Comparison of ENCODE assay signal across 10 cellular contexts in the genomic region with DNA sequence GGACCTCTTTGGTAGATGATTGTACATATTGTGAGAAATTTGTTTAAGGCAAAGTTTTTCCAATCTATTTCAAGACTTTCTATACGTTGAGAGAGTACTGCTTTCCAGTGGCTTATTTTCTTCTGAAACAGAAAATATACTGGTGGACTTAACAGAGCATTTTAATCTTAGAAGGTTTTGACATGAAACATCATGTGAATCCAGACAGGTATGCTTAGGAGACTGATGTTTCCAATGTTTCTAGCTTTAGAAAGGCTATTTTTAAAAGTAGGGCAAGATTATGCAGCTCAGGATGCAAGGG.
A peak's percentile ranks its signal among the peaks of the same experiment; 100 is the strongest.
DNase-seq lines count a peak whose midpoint lies in the region; ATAC-seq, FAIRE-seq and TF ChIP-seq lines count a peak whose summit lies in the region.
"Had no signal": no experiment of that assay in that cellular context is flagged by ENCODE, and none has a peak within 500 bp of the region (broad histone marks: within the 10 kb centered on the region; RNA-seq: fewer than 3 reads in every experiment).

No MANE protein-coding gene starts in this region.

- H3K27me3 Mint-ChIP-seq in CD8-positive, alpha-beta memory T cell, result no peaks in the 10 kb centered on the region
- no peaks in the 10 kb centered on the region for H3K27me3 Mint-ChIP-seq in central memory CD8-positive, alpha-beta T cell

- H2AFZ ChIP-seq in MM.1S (ENCODE audit: low read length), result no peak overlapping the region

- no peak for TF ChIP-seq CTCF in MM.1S (IDR thresholded peaks at IDR 0.05; ENCODE audit: low read length)
- no peak for TF ChIP-seq CTCF in sigmoid colon (IDR thresholded peaks at IDR 0.05)

- peaks cover 95% of the 10 kb centered on the region for H3K4me1 ChIP-seq in CD8-positive, alpha-beta memory T cell (ENCODE audit: insufficient read depth, low read length)
- H3K4me1 ChIP-seq in MM.1S (ENCODE audit: low read length) (peaks cover 26% of the 10 kb centered on the region), sigmoid colon (peaks cover 0 to 98% (median 91%) of the 10 kb centered on the region in 4 donors)

- no peaks in the 10 kb centered on the region for H4K20me1 ChIP-seq in MM.1S (ENCODE audit: insufficient read depth, low read length)

- H3K4me2 ChIP-seq in MM.1S (ENCODE audit: low read depth, low read length), result peak overlapping the region; percentile 93

- H3K9ac ChIP-seq in MM.1S (ENCODE audit: low read length), result no peak overlapping the region

- POLR2A ChIA-PET in CD8-positive, alpha-beta memory T cell (lab: Charles Lee), result interaction anchor here (1.4 kb wide), 1 partner anchor 149 kb away, joined by 4 read pairs; no protein-coding TSS in a partner anchor

- no peak for ATAC-seq in central memory CD8-positive, alpha-beta T cell (replicated peaks; ENCODE audit: extremely low read depth, poor library complexity, severe bottlenecking)
- no peak for ATAC-seq in GM19324 (IDR thresholded peaks at IDR 0.05; ENCODE audit: low FRiP score, unreplicated experiment)
- ATAC-seq: activated CD4-positive, CD25-positive, alpha-beta regulatory T cell treated with anti-CD3 and anti-CD28 coated beads, Interleukin-2, amount 50 U/mL, for 24 hours had no signal

- no peaks in the 10 kb centered on the region for H3K27me3 ChIP-seq in CD8-positive, alpha-beta memory T cell (ENCODE audit: insufficient read depth, low read length, poor library complexity, severe bottlenecking)
- H3K27me3 ChIP-seq in MM.1S (replicated peaks; ENCODE audit: insufficient read depth, low read length) (no peaks in the 10 kb centered on the region), sigmoid colon (no peaks in the 10 kb centered on the region)

- H3K36me3 Mint-ChIP-seq in CD8-positive, alpha-beta memory T cell, result peaks cover 5 to 96% (median 22%) of the 10 kb centered on the region in 3 donors
- peaks cover 56% of the 10 kb centered on the region for H3K36me3 Mint-ChIP-seq in central memory CD8-positive, alpha-beta T cell (ENCODE audit: insufficient read depth)

- peak overlapping the region; percentile 67 for H3K4me3 ChIP-seq in CD8-positive, alpha-beta memory T cell (ENCODE audit: low read length)
- H3K4me3 ChIP-seq in MM.1S (ENCODE audit: low read length) (peak overlapping the region; percentile 12; the same call in 1 of the 2 replicates), sigmoid colon (no peak overlapping the region)

- DNase-seq in CD8-positive, alpha-beta memory T cell, result no peak
- DNase-seq in MM.1S (no peak), sigmoid colon (no peak), ecto neural progenitor cell (ENCODE audit: low spot score) (no peak), CD1c-positive myeloid dendritic cell (ENCODE audit: extremely low spot score) (no peak), frontal cortex (ENCODE audit: low spot score in 2 of 2) (no peak)
- no peak for DNase-seq in central memory CD8-positive, alpha-beta T cell (ENCODE audit: low spot score in 2 of 2)

- CTCF ChIA-PET in CD8-positive, alpha-beta memory T cell (lab: Charles Lee), result interaction anchor here (0.5 to 4.1 kb wide), 28 partner anchors 11 to 1068 kb away, joined by 3 to 47 read pairs (median 4); a partner anchor contains a TSS

- no peaks in the 10 kb centered on the region for H3K9me3 ChIP-seq in CD8-positive, alpha-beta memory T cell (ENCODE audit: low read length)
- H3K9me3 ChIP-seq in MM.1S (replicated peaks; ENCODE audit: insufficient read depth, low read length) (no peaks in the 10 kb centered on the region), sigmoid colon (no peaks in the 10 kb centered on the region)

- H3K36me3 ChIP-seq in CD8-positive, alpha-beta memory T cell (ENCODE audit: insufficient read depth, low read length), result peaks cover 26% of the 10 kb centered on the region
- H3K36me3 ChIP-seq in MM.1S (replicated peaks; ENCODE audit: insufficient read depth, low read length) (peaks cover 5% of the 10 kb centered on the region), sigmoid colon (peaks cover 4 to 43% (median 14%) of the 10 kb centered on the region in 4 donors)

- H3K4me3 Mint-ChIP-seq in CD8-positive, alpha-beta memory T cell, result peak overlapping the region; percentile 34 to 97 (median 93)
- peak overlapping the region; percentile 91 for H3K4me3 Mint-ChIP-seq in central memory CD8-positive, alpha-beta T cell

- TF ChIP-seq POLR2A in sigmoid colon (IDR thresholded peaks at IDR 0.05), result no peak

- 21 to 39% methylated on average over 1 of the region's 1 CpG for WGBS in sigmoid colon, 2 donors

- no peak for FAIRE-seq in frontal cortex (lab: Jason Lieb, UNC)
- FAIRE-seq: HTR-8/SVneo had no signal

- H3K4me1 Mint-ChIP-seq in CD8-positive, alpha-beta memory T cell, result peaks cover 94 to 98% (median 98%) of the 10 kb centered on the region in 3 donors
- H3K4me1 Mint-ChIP-seq in central memory CD8-positive, alpha-beta T cell, result peaks cover 93% of the 10 kb centered on the region

- H3K9me2 ChIP-seq in MM.1S (replicated peaks; ENCODE audit: insufficient read depth, low read length), result no peaks in the 10 kb centered on the region

- no peaks in the 10 kb centered on the region for H3K9me3 Mint-ChIP-seq in CD8-positive, alpha-beta memory T cell
- no peaks in the 10 kb centered on the region for H3K9me3 Mint-ChIP-seq in central memory CD8-positive, alpha-beta T cell

- peaks cover 3% of the 10 kb centered on the region; the same call in 1 of the 2 replicates for H3K79me2 ChIP-seq in MM.1S (ENCODE audit: low read length)

- intact Hi-C loops in sigmoid colon (cut with DNase I), result loop anchor here (5.0 to 10.0 kb wide), 2 partner anchors 176 to 1122 kb away; no protein-coding TSS in a partner anchor

- H3K27ac Mint-ChIP-seq in CD8-positive, alpha-beta memory T cell, result peak overlapping the region; percentile 43 to 98 (median 86)
- H3K27ac Mint-ChIP-seq in central memory CD8-positive, alpha-beta T cell (ENCODE audit: low read depth), result peak overlapping the region; percentile 54

- H3K27ac ChIP-seq in CD8-positive, alpha-beta memory T cell (ENCODE audit: low read depth, low read length), result no peak overlapping the region
- H3K27ac ChIP-seq in MM.1S (ENCODE audit: low read length), result peak overlapping the region; percentile 93; the same call in 1 of the 2 replicates
- H3K27ac ChIP-seq in sigmoid colon, result peak overlapping the region; percentile 61 to 94 (median 82)

- H3F3A ChIP-seq in MM.1S (ENCODE audit: insufficient read depth, low read length), result peaks cover 35% of the 10 kb centered on the region

- no peak for TF ChIP-seq EP300 in sigmoid colon (IDR thresholded peaks at IDR 0.05)

Comparison
In these comparisons a context has a peak if more than half of its experiments do, and no peak if none do; other contexts are left out.
1. H3K4me3 ChIP-seq: peak in CD8-positive, alpha-beta memory T cell (single experiment) and MM.1S (single experiment); none in sigmoid colon (0 of 4).